Comparison of ENCODE assay signal across 20 cellular contexts in the genomic region with DNA sequence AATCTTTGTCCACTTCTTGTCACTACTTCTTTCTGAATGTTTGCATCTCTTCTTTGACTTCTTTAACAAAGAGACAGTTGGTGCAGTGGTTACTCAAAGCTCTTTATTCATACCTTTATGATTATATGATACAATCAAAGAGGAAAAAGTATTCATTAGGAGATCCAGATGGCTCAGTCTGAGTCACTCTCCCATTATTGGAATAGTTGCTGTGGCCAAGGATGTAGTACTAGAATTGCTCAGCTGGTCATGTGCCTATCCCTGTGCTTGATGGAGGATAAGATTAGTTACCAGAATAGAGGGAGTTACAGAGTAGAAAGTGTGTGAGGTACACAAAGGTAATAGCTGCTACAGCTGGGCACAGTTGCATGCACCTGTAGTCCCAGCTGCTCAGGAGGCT.
"Had no signal": no experiment of that assay in that cellular context is flagged by ENCODE, and none has a peak within 500 bp of the region (broad histone marks: within the 10 kb centered on the region; RNA-seq: fewer than 3 reads in every experiment).

No MANE protein-coding gene starts in this region.

- H3K4me1 Mint-ChIP-seq: activated B cell treated with CpG ODN at 0.5 μM for 24 hours, brain, mesothelial cell of epicardium had no signal

- H3K36me3 ChIP-seq: prostate gland had no signal

- H3K27ac Mint-ChIP-seq: activated B cell treated with CpG ODN at 0.5 μM for 24 hours; activated CD8-positive, alpha-beta T cell treated with anti-CD3 and anti-CD28 coated beads for 36 hours; activated naive CD8-positive, alpha-beta T cell; activated T-cell treated with anti-CD3 and anti-CD28 coated beads, Interleukin-2, amount 50 U/mL, for 72 hours; brain; mesothelial cell of epicardium had no signal

- H3K4me3 ChIP-seq: lower lobe of right lung, prostate gland, tibial artery had no signal

- H3K9me3 Mint-ChIP-seq: activated B cell treated with CpG ODN at 0.5 μM for 24 hours; activated CD8-positive, alpha-beta T cell treated with anti-CD3 and anti-CD28 coated beads for 36 hours; activated T-cell treated with anti-CD3 and anti-CD28 coated beads, Interleukin-2, amount 50 U/mL, for 72 hours; brain; mesothelial cell of epicardium had no signal

- ATAC-seq: activated CD8-positive, alpha-beta T cell treated with anti-CD3 and anti-CD28 coated beads for 36 hours; activated T-cell treated with anti-CD3 and anti-CD28 coated beads, Interleukin-2, amount 50 U/mL, for 72 hours; left colon; lower lobe of right lung; right cardiac atrium had no signal

- H3K4me3 Mint-ChIP-seq: activated B cell treated with CpG ODN at 0.5 μM for 24 hours; activated CD8-positive, alpha-beta T cell treated with anti-CD3 and anti-CD28 coated beads for 36 hours; activated naive CD8-positive, alpha-beta T cell; activated T-cell treated with anti-CD3 and anti-CD28 coated beads, Interleukin-2, amount 50 U/mL, for 72 hours; brain; mesothelial cell of epicardium had no signal

- DNase-seq: activated B cell treated with CpG ODN at 0.5 μM for 24 hours; activated CD4-positive, alpha-beta T cell treated with anti-CD3 and anti-CD28 coated beads for 48 hours; activated CD8-positive, alpha-beta memory T cell treated with anti-CD3 and anti-CD28 coated beads, Interleukin-2, amount 50 U/mL, for 4 hours; activated CD8-positive, alpha-beta T cell treated with anti-CD3 and anti-CD28 coated beads for 36 hours; activated gamma-delta T cell treated with Interleukin-2 at 50 U/mL for 16 hours; activated T-cell treated with anti-CD3 and anti-CD28 coated beads, Interleukin-2, amount 50 U/mL, for 72 hours; amniotic stem cell; effector memory CD4-positive, alpha-beta T cell; erythroblast; left colon; lower lobe of right lung; right cardiac atrium; small intestine; stimulated activated CD4-positive, alpha-beta T cell treated with anti-CD3 and anti-CD28 coated beads, Interleukin-4, amount 100 ng/mL, for 24 hours; stimulated activated naive CD4-positive, alpha-beta T cell; tibial artery had no signal

- H3K4me1 ChIP-seq: lower lobe of right lung, prostate gland, tibial artery had no signal

- H3K27ac ChIP-seq: lower lobe of right lung, prostate gland, tibial artery had no signal

- H3K27me3 ChIP-seq: tibial artery had no signal

- H3K9me3 ChIP-seq: lower lobe of right lung, prostate gland, tibial artery had no signal

- H3K27me3 Mint-ChIP-seq: activated B cell treated with CpG ODN at 0.5 μM for 24 hours; activated CD8-positive, alpha-beta T cell treated with anti-CD3 and anti-CD28 coated beads for 36 hours; activated naive CD8-positive, alpha-beta T cell; brain had no signal
